ENCODE assay signal across 31 cellular contexts in genomic region chr5:166992874-166993722, GRCh38. TPM values are rescaled to one million over a fixed set of nuclear protein-coding genes. Genes with fewer than 3 reads are reported as not detected.
DNase-seq lines count a peak whose midpoint lies in the region; ATAC-seq and TF ChIP-seq lines count a peak whose summit lies in the region.
"Had no signal": no experiment of that assay in that cellular context is flagged by ENCODE, and none has a peak within 500 bp of the region (broad histone marks: within the 10 kb centered on the region; RNA-seq: fewer than 3 reads in every experiment).

No MANE protein-coding gene starts in this region.

- no peak for TF ChIP-seq CTCF in fibroblast of mammary gland (conservative IDR thresholded peaks at IDR 0.05; ENCODE audit: control insufficient read depth, insufficient read depth, low read depth, low read length)
- TF ChIP-seq CTCF in HFFc6 (IDR thresholded peaks at IDR 0.05), result no peak

- H3K27ac Mint-ChIP-seq in HFFc6, result no peak overlapping the region
- H3K27ac Mint-ChIP-seq: activated T-cell treated with anti-CD3 and anti-CD28 coated beads, Interleukin-2, amount 50 U/mL, for 24 hours; CD4-positive, alpha-beta memory T cell; naive thymus-derived CD4-positive, alpha-beta T cell had no signal

- no peaks in the 10 kb centered on the region for H3K27me3 Mint-ChIP-seq in HFFc6 (ENCODE audit: insufficient read depth)
- H3K27me3 Mint-ChIP-seq: activated T-cell treated with anti-CD3 and anti-CD28 coated beads, Interleukin-2, amount 50 U/mL, for 24 hours; CD4-positive, alpha-beta memory T cell; naive thymus-derived CD4-positive, alpha-beta T cell had no signal

- no peak overlapping the region for H3K4me3 ChIP-seq in fibroblast of mammary gland (ENCODE audit: control insufficient read depth, low read depth, low read length)
- H3K4me3 ChIP-seq: colonic mucosa, GM23248, smooth muscle cell, upper lobe of right lung had no signal

- intact Hi-C loops in sciatic nerve (cut with DNase I), result no loop called here

- H3K9me3 Mint-ChIP-seq in HFFc6, result peaks cover 36% of the 10 kb centered on the region

- no peaks in the 10 kb centered on the region for H3K4me1 Mint-ChIP-seq in HFFc6 (ENCODE audit: low read depth)
- H3K4me1 Mint-ChIP-seq: CD4-positive, alpha-beta memory T cell; naive thymus-derived CD4-positive, alpha-beta T cell had no signal

- peaks cover 4% of the 10 kb centered on the region; the same call in 1 of the 2 replicates for H3K36me3 Mint-ChIP-seq in HFFc6 (ENCODE audit: low read depth)
- H3K36me3 Mint-ChIP-seq: CD4-positive, alpha-beta memory T cell; naive thymus-derived CD4-positive, alpha-beta T cell had no signal

- peak; percentile 34 for DNase-seq in Ammon's horn (ENCODE audit: low spot score)
- peak; percentile 72 for DNase-seq in fibroblast of mammary gland (ENCODE audit: low read depth)
- DNase-seq in sciatic nerve (ENCODE audit: low spot score), result no peak
- no peak for DNase-seq in HFFc6
- no peak for DNase-seq in HEK293T (ENCODE audit: extremely low spot score)
- DNase-seq in NK-92 (lab: John Stamatoyannopoulos, UW; ENCODE audit: unreplicated experiment), result no peak
- DNase-seq: 8988T; activated CD4-positive, alpha-beta T cell treated with anti-CD3 and anti-CD28 coated beads for 48 hours; activated gamma-delta T cell; activated T-cell treated with anti-CD3 and anti-CD28 coated beads, Interleukin-2, amount 50 U/mL, for 24 hours; brain microvascular endothelial cell; CD4-positive, alpha-beta memory T cell; colonic mucosa; esophagus squamous epithelium; GM23248; hypothalamus; mesenchymal stem cell; naive thymus-derived CD4-positive, alpha-beta T cell; NCI-H1105; NCI-H1930; NCI-H2227 treated with DMSO at 0.1 percent for 48 hours; NCI-H69; SIG-M5; stimulated activated CD4-positive, alpha-beta T cell treated with anti-CD3 and anti-CD28 coated beads, Interleukin-2, amount 100 ng/mL, for 24 hours; T-helper 9 cell; upper lobe of right lung had no signal

- ATAC-seq in sciatic nerve, result peak; percentile 83
- ATAC-seq in HG02798 (IDR thresholded peaks at IDR 0.05; ENCODE audit: poor library complexity, unreplicated experiment), result no peak
- ATAC-seq: left lobe of liver; naive thymus-derived CD4-positive, alpha-beta T cell; upper lobe of right lung had no signal

- no peak overlapping the region for H3K4me3 Mint-ChIP-seq in HFFc6
- H3K4me3 Mint-ChIP-seq: activated T-cell treated with anti-CD3 and anti-CD28 coated beads, Interleukin-2, amount 50 U/mL, for 24 hours; CD4-positive, alpha-beta memory T cell; naive thymus-derived CD4-positive, alpha-beta T cell had no signal

- POLR2A ChIA-PET in HEK293T (lab: Yijun Ruan, JAX), result no interaction called here

- CTCF ChIA-PET in HEK293T (lab: Yijun Ruan, JAX), result no interaction called here

- H3K27ac ChIP-seq in angular gyrus (ENCODE audit: low read depth, low read length), result peak overlapping the region; percentile 54
- H3K27ac ChIP-seq: brain microvascular endothelial cell, GM23248, upper lobe of right lung, VCaP had no signal

TF ChIP-seq in HEK293T, 16 proteins besides CTCF, POLR2A, EP300 and RAD21:
- no peak for TF ChIP-seq FOXA1 (IDR thresholded peaks at IDR 0.05)
- no peak for TF ChIP-seq HDGF (IDR thresholded peaks at IDR 0.05; ENCODE audit: borderline replicate concordance)
- no peak for TF ChIP-seq FOXK2 (IDR thresholded peaks at IDR 0.05)
- TF ChIP-seq TARDBP (IDR thresholded peaks at IDR 0.05), result no peak
- TF ChIP-seq SUZ12 (IDR thresholded peaks at IDR 0.05), result no peak
- TF ChIP-seq FOXM1 (IDR thresholded peaks at IDR 0.05; ENCODE audit: borderline replicate concordance), result no peak
- TF ChIP-seq L3MBTL2 (conservative IDR thresholded peaks at IDR 0.05), result no peak
- TF ChIP-seq CTBP1 (IDR thresholded peaks at IDR 0.05; ENCODE audit: borderline replicate concordance), result no peak
- no peak for TF ChIP-seq ZNF384 (IDR thresholded peaks at IDR 0.05)
- TF ChIP-seq NFRKB (IDR thresholded peaks at IDR 0.05), result no peak
- no peak for TF ChIP-seq PKNOX1 (IDR thresholded peaks at IDR 0.05)
- no peak for TF ChIP-seq BHLHE40 (IDR thresholded peaks at IDR 0.05; ENCODE audit: borderline replicate concordance)
- TF ChIP-seq SP1 (IDR thresholded peaks at IDR 0.05), result no peak
- TF ChIP-seq ARNT (IDR thresholded peaks at IDR 0.05), result no peak
- no peak for TF ChIP-seq ELF4 (IDR thresholded peaks at IDR 0.05)

RNA-seq across cellular contexts. Expression of gene TENM2, which starts 14.3 kb away (rescaled TPM):
- 104 TPM for total RNA-seq in sciatic nerve
- 1 to 10 TPM in 4 of 6 experiments, under 1 TPM in 2; 0.59 to 2.1 (median 1.6) TPM for total RNA-seq in HFFc6 (2021; fragmentation: NEBNext Ultra II Directional; extraction: Animal tissue kit (Norgen Biotek cat#: 25700))
- total RNA-seq: CD4-positive, alpha-beta memory T cell; naive thymus-derived CD4-positive, alpha-beta T cell had no signal

Comparison
In these comparisons a context has a peak if more than half of its experiments do, and no peak if none do; other contexts are left out.
1. DNase-seq: peak in Ammon's horn (single experiment) and fibroblast of mammary gland (single experiment); none in sciatic nerve (single experiment), HFFc6 (single experiment), HEK293T (single experiment) and NK-92 (single experiment).
2. RNA of gene TENM2, which starts 14.3 kb away (total RNA-seq): 104 TPM in sciatic nerve (single experiment); 0.59 to 2.1 TPM in HFFc6; every median in the first group is over 10 times any median in the second.